18 cellular contexts compared by ENCODE assay signal in genomic region chr18:39198376-39198775, GRCh38.
DNase-seq lines count a peak whose midpoint lies in the region; ATAC-seq, FAIRE-seq and TF ChIP-seq lines count a peak whose summit lies in the region.
"Had no signal": no experiment of that assay in that cellular context is flagged by ENCODE, and none has a peak within 500 bp of the region (broad histone marks: within the 10 kb centered on the region; RNA-seq: fewer than 3 reads in every experiment).

No MANE protein-coding gene starts in this region.

- H3K4me1 ChIP-seq in astrocyte (ENCODE audit: insufficient read depth, low read length) (no peaks in the 10 kb centered on the region), keratinocyte (ENCODE audit: control insufficient read depth, extremely low read depth, insufficient read depth, low read length) (peaks cover 8% of the 10 kb centered on the region), GM23338 (ENCODE audit: insufficient read depth) (no peaks in the 10 kb centered on the region)
- H3K4me1 ChIP-seq: transverse colon had no signal

- no peak for FAIRE-seq in astrocyte (lab: Jason Lieb, UNC)
- FAIRE-seq in keratinocyte (lab: Jason Lieb, UNC): peak; percentile 73

- no peak overlapping the region for H2AFZ ChIP-seq in astrocyte (ENCODE audit: low read depth, low read length)
- H2AFZ ChIP-seq in keratinocyte (ENCODE audit: control insufficient read depth, low read length): peak overlapping the region; percentile 12
- no peak overlapping the region for H2AFZ ChIP-seq in GM23338

- H3K9me2 ChIP-seq in GM23338 (ENCODE audit: insufficient read depth): 0 out of 2 replicates have a peak, but pooled peaks cover 15% of the 10 kb centered on the region

- H3K27ac Mint-ChIP-seq in astrocyte (ENCODE audit: unreplicated experiment) (no peak overlapping the region), GM23338 (no peak overlapping the region)
- H3K27ac Mint-ChIP-seq: endodermal cell; stimulated activated effector memory CD8-positive, alpha-beta T cell treated with anti-CD3 and anti-CD28 coated beads, Interleukin-12 subunit alpha, Interleukin-12 subunit beta, amount 100 ng/mL, for 72 hours had no signal

- no peaks in the 10 kb centered on the region for H3K79me2 ChIP-seq in astrocyte (ENCODE audit: insufficient read depth, low read length)
- H3K79me2 ChIP-seq in keratinocyte (ENCODE audit: control insufficient read depth, insufficient read depth, low read length): no peaks in the 10 kb centered on the region
- no peaks in the 10 kb centered on the region for H3K79me2 ChIP-seq in GM23338 (replicated peaks; ENCODE audit: insufficient read depth)

- H3K9me3 ChIP-seq in MG63: no peaks in the 10 kb centered on the region
- peaks cover 3% of the 10 kb centered on the region for H3K9me3 ChIP-seq in astrocyte (ENCODE audit: insufficient read depth, low read depth, low read length)
- H3K9me3 ChIP-seq in keratinocyte (ENCODE audit: control insufficient read depth, low read depth, low read length): no peaks in the 10 kb centered on the region
- H3K9me3 ChIP-seq: neutrophil, transverse colon had no signal

- H3K27me3 ChIP-seq in MG63: no peaks in the 10 kb centered on the region
- H3K27me3 ChIP-seq in astrocyte (ENCODE audit: insufficient read depth, low read length): no peaks in the 10 kb centered on the region
- no peaks in the 10 kb centered on the region for H3K27me3 ChIP-seq in keratinocyte (ENCODE audit: control insufficient read depth, extremely low read depth, insufficient read depth, low read length)
- no peaks in the 10 kb centered on the region for H3K27me3 ChIP-seq in GM23338 (ENCODE audit: insufficient read depth)
- H3K27me3 ChIP-seq: cardiac muscle cell, neutrophil, transverse colon had no signal

- H3K9me1 ChIP-seq in keratinocyte (ENCODE audit: control insufficient read depth, extremely low read depth, insufficient read depth, low read length): no peaks in the 10 kb centered on the region

- H3F3A ChIP-seq in GM23338 (replicated peaks; ENCODE audit: low read depth): no peaks in the 10 kb centered on the region

- H3K9ac ChIP-seq in astrocyte (ENCODE audit: low read length) (no peak overlapping the region), keratinocyte (ENCODE audit: control insufficient read depth, extremely low read depth, insufficient read depth, low read length) (no peak overlapping the region)

- no peak overlapping the region for H3K27ac ChIP-seq in astrocyte (ENCODE audit: low read depth, low read length)
- no peak overlapping the region for H3K27ac ChIP-seq in keratinocyte (ENCODE audit: control insufficient read depth, insufficient read depth, low read length)
- no peak overlapping the region for H3K27ac ChIP-seq in GM23338 (ENCODE audit: low read depth)
- H3K27ac ChIP-seq: cardiac muscle cell, neutrophil, skin epidermis, transverse colon had no signal

- no peaks in the 10 kb centered on the region for H3K36me3 Mint-ChIP-seq in astrocyte (ENCODE audit: low read depth, unreplicated experiment)
- H3K36me3 Mint-ChIP-seq in GM23338 (ENCODE audit: low read depth): no peaks in the 10 kb centered on the region
- H3K36me3 Mint-ChIP-seq: stimulated activated effector memory CD8-positive, alpha-beta T cell treated with anti-CD3 and anti-CD28 coated beads, Interleukin-12 subunit alpha, Interleukin-12 subunit beta, amount 100 ng/mL, for 72 hours had no signal

- H4K20me1 ChIP-seq in astrocyte (ENCODE audit: insufficient read depth, low read length) (no peaks in the 10 kb centered on the region), keratinocyte (ENCODE audit: control insufficient read depth, extremely low read depth, insufficient read depth, low read length) (no peaks in the 10 kb centered on the region), GM23338 (replicated peaks; ENCODE audit: insufficient read depth) (no peaks in the 10 kb centered on the region)

- no peaks in the 10 kb centered on the region for H3K36me3 ChIP-seq in MG63
- no peaks in the 10 kb centered on the region for H3K36me3 ChIP-seq in astrocyte (ENCODE audit: insufficient read depth, low read length)
- H3K36me3 ChIP-seq in keratinocyte (ENCODE audit: control insufficient read depth in 2 of 2, extremely low read depth in 1 of 2, insufficient read depth in 2 of 2, low read length in 2 of 2): no peaks in the 10 kb centered on the region
- no peaks in the 10 kb centered on the region for H3K36me3 ChIP-seq in GM23338 (ENCODE audit: insufficient read depth)
- H3K36me3 ChIP-seq: cardiac muscle cell, neutrophil, transverse colon had no signal

- H3K9me3 Mint-ChIP-seq in astrocyte (ENCODE audit: unreplicated experiment) (no peaks in the 10 kb centered on the region), GM23338 (no peaks in the 10 kb centered on the region)
- H3K9me3 Mint-ChIP-seq: endodermal cell had no signal

- dilution Hi-C loops in keratinocyte (cut with MboI; ENCODE audit: extremely low pct_ligation_motif_present, low sequenced_read_pairs): no loop called here

- intact Hi-C loops in left colon (cut with DNase I, micrococcal nuclease): no loop called here

- peak; percentile 3 for DNase-seq in DMS 273 treated with DMSO at 0.1 percent for 48 hours (lab: John Stamatoyannopoulos, UW)
- DNase-seq in MG63: peak; percentile 44
- DNase-seq in astrocyte (ENCODE audit: low read depth): peak; percentile 58
- DNase-seq in keratinocyte (ENCODE audit: low read depth, low spot score): no peak
- DNase-seq in left colon: no peak
- no peak for DNase-seq in D341Med (ENCODE audit: low spot score)
- no peak for DNase-seq in GM23338 (ENCODE audit: low spot score)
- no peak for DNase-seq in activated CD8-positive, alpha-beta memory T cell treated with anti-CD3 and anti-CD28 coated beads for 24 hours
- DNase-seq: activated CD4-positive, CD25-positive, alpha-beta regulatory T cell; activated naive CD4-positive, alpha-beta T cell treated with Interleukin-2 at 50 U/mL for 16 hours; DMS79 treated with DMSO at 0.1 percent for 48 hours; endodermal cell; transverse colon had no signal

- H3K4me2 ChIP-seq in astrocyte (ENCODE audit: low read length): no peak overlapping the region
- peak overlapping the region; percentile 19 for H3K4me2 ChIP-seq in keratinocyte (ENCODE audit: control insufficient read depth, extremely low read depth, insufficient read depth, low read depth, low read length)
- no peak overlapping the region for H3K4me2 ChIP-seq in GM23338

- TF ChIP-seq CTCF in astrocyte (IDR thresholded peaks at IDR 0.05; ENCODE audit: insufficient read depth, low read depth, low read length) (no peak), keratinocyte (optimal IDR thresholded peaks at IDR 0.05 in 1 of 3, IDR thresholded peaks at IDR 0.05 in 1 of 3, conservative IDR thresholded peaks at IDR 0.05 in 1 of 3; ENCODE audit: extremely low read depth in 1 of 3, insufficient read depth in 2 of 3, low read length in 3 of 3) (no peak), GM23338 (conservative IDR thresholded peaks at IDR 0.05; ENCODE audit: low read depth in 2 of 2) (no peak)

- H3K27me3 Mint-ChIP-seq in astrocyte (ENCODE audit: low read depth, unreplicated experiment): no peaks in the 10 kb centered on the region
- H3K27me3 Mint-ChIP-seq in GM23338 (ENCODE audit: insufficient read depth, low read depth, poor library complexity): no peaks in the 10 kb centered on the region

- H3K4me3 Mint-ChIP-seq in astrocyte (ENCODE audit: unreplicated experiment) (no peak overlapping the region), GM23338 (no peak overlapping the region)
- H3K4me3 Mint-ChIP-seq: endodermal cell; stimulated activated effector memory CD8-positive, alpha-beta T cell treated with anti-CD3 and anti-CD28 coated beads, Interleukin-12 subunit alpha, Interleukin-12 subunit beta, amount 100 ng/mL, for 72 hours had no signal

- peaks cover 12% of the 10 kb centered on the region for H3K4me1 Mint-ChIP-seq in astrocyte (ENCODE audit: low read depth, unreplicated experiment)
- H3K4me1 Mint-ChIP-seq in GM23338: no peaks in the 10 kb centered on the region
- H3K4me1 Mint-ChIP-seq: stimulated activated effector memory CD8-positive, alpha-beta T cell treated with anti-CD3 and anti-CD28 coated beads, Interleukin-12 subunit alpha, Interleukin-12 subunit beta, amount 100 ng/mL, for 72 hours had no signal

- ATAC-seq in left colon (no peak), GM23338 (no peak)
- ATAC-seq: Panc1; stimulated activated effector memory CD8-positive, alpha-beta T cell treated with anti-CD3 and anti-CD28 coated beads, Interleukin-12 subunit alpha, Interleukin-12 subunit beta, amount 100 ng/mL, for 72 hours had no signal

- no peak overlapping the region for H3K4me3 ChIP-seq in MG63
- no peak overlapping the region for H3K4me3 ChIP-seq in astrocyte (ENCODE audit: insufficient read depth, low read depth, low read length)
- no peak overlapping the region for H3K4me3 ChIP-seq in keratinocyte (ENCODE audit: control insufficient read depth in 2 of 3, extremely low read depth in 1 of 3, insufficient read depth in 2 of 3, low read depth in 1 of 3, low read length in 3 of 3)
- H3K4me3 ChIP-seq in GM23338: no peak overlapping the region
- H3K4me3 ChIP-seq: cardiac muscle cell, skin epidermis, transverse colon had no signal

TF ChIP-seq in GM23338, 12 proteins besides CTCF, POLR2A, EP300 and RAD21 (continues in another document):
- no peak for TF ChIP-seq REST (IDR thresholded peaks at IDR 0.05; ENCODE audit: unreplicated experiment)
- TF ChIP-seq EZH2phosphoT487 (IDR thresholded peaks at IDR 0.05; ENCODE audit: unreplicated experiment): no peak

Comparison
In these comparisons a context has a peak if more than half of its experiments do, and no peak if none do; other contexts are left out.
1. DNase-seq: peak in DMS 273 treated with DMSO at 0.1 percent for 48 hours (single experiment), MG63 (single experiment) and astrocyte (single experiment); none in keratinocyte (single experiment), left colon (0 of 2), D341Med (single experiment), GM23338 (single experiment) and activated CD8-positive, alpha-beta memory T cell treated with anti-CD3 and anti-CD28 coated beads for 24 hours (single experiment).